8 cellular contexts compared by ENCODE assay signal in the genomic region with DNA sequence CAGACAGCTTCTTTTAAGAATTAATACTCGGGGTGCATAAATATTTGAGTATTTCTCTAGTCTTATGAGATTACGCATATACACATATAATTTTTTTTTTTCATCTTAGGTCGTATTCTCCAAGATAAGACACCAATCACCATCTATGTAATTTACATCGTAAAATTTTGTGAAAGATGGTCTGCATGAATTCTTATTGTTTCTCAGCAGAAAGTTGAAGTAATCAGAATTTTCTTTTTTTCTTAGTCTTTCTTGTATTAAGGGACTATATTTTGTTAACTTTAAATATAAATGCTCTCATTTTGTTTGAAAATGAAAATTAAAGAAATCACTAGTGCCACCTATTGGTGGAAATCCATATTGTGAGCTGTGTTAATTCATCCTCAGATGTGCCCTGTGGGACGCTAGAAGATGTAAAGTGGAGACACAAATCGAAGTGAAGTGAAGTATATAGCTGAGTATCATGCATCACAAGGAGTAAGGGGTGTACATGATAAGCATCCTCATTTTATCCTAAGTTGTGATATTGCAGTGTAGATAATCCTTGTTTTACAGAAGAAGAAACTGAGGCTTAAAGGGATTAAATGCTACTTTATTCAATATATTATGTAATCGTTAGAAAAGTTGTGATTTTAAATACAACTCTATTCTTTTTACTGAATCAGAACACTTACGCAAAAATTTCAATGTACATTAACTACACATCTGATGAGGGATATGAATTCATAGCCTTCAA.
A peak's percentile ranks its signal among the peaks of the same experiment; 100 is the strongest.
DNase-seq lines count a peak whose midpoint lies in the region; ATAC-seq and TF ChIP-seq lines count a peak whose summit lies in the region.

No MANE protein-coding gene starts in this region.

- H3K4me3 ChIP-seq in KMS-11 (IDR thresholded peaks at IDR 0.05; ENCODE audit: insufficient read depth, low read depth, low read length) (no peak overlapping the region), adrenal gland (no peak overlapping the region), liver (ENCODE audit: low read depth in 1 of 3, low read length in 3 of 3) (no peak overlapping the region)

- no peaks in the 10 kb centered on the region for H3K9me3 ChIP-seq in adrenal gland (replicated peaks in 1 of 3)
- no peaks in the 10 kb centered on the region for H3K9me3 ChIP-seq in liver (ENCODE audit: control insufficient read depth in 4 of 4, low read length in 3 of 4)

- no peak for TF ChIP-seq POLR2A in adrenal gland (IDR thresholded peaks at IDR 0.05)

- no peak overlapping the region for H3K27ac ChIP-seq in KMS-11
- H3K27ac ChIP-seq in adrenal gland = no peak overlapping the region
- no peak overlapping the region for H3K27ac ChIP-seq in liver (ENCODE audit: low read depth in 1 of 2, low read length in 2 of 2)

- ATAC-seq in GM18858 (IDR thresholded peaks at IDR 0.05; ENCODE audit: unreplicated experiment) = no peak

- WGBS in adrenal gland, 4 donors = 45 to 52% (median 48%) methylated on average over 8 of the region's 8 CpGs
- 41% methylated on average over 8 of the region's 8 CpGs for WGBS in liver

- no peak overlapping the region for H2AFZ ChIP-seq in KMS-11 (ENCODE audit: low read depth)

- H3K36me3 ChIP-seq in KMS-11 (ENCODE audit: insufficient read depth) (no peaks in the 10 kb centered on the region), adrenal gland (replicated peaks in 1 of 2) (no peaks in the 10 kb centered on the region), liver (ENCODE audit: control insufficient read depth in 4 of 4, insufficient read depth in 3 of 4, low read depth in 1 of 4, low read length in 3 of 4) (no peaks in the 10 kb centered on the region)

- DNase-seq in DMS153 treated with DMSO at 0.1 percent for 48 hours (lab: John Stamatoyannopoulos, UW; ENCODE audit: unreplicated experiment) (peak; percentile 10), DMS153 (lab: John Stamatoyannopoulos, UW) (no peak), adrenal gland (no peak), ecto neural progenitor cell (ENCODE audit: low spot score) (no peak), mesenteric fat pad (ENCODE audit: low spot score) (no peak)

- intact Hi-C loops in adrenal gland (cut with DNase I) = no loop called here

- peak; percentile 61 to 69 for TF ChIP-seq RAD21 in liver (IDR thresholded peaks at IDR 0.05)

- H3K27me3 ChIP-seq in KMS-11 (ENCODE audit: insufficient read depth, low read depth) (no peaks in the 10 kb centered on the region), adrenal gland (no peaks in the 10 kb centered on the region), liver (ENCODE audit: control insufficient read depth in 4 of 4, insufficient read depth in 4 of 4, low read length in 3 of 4) (no peaks in the 10 kb centered on the region)

- H3K79me2 ChIP-seq in KMS-11 (ENCODE audit: insufficient read depth, low read depth) = no peaks in the 10 kb centered on the region

- TF ChIP-seq CTCF in KMS-11 (conservative IDR thresholded peaks at IDR 0.05; ENCODE audit: low read depth, low read length) (peak; percentile 44), adrenal gland (IDR thresholded peaks at IDR 0.05) (peak; percentile 44 to 67 (median 52)), liver (IDR thresholded peaks at IDR 0.05; ENCODE audit: low read depth, low read length, missing input control) (peak; percentile 56)

- peaks cover 4% of the 10 kb centered on the region for H3K4me1 ChIP-seq in KMS-11 (ENCODE audit: low read depth, poor library complexity, severe bottlenecking)
- H3K4me1 ChIP-seq in adrenal gland (replicated peaks in 1 of 2) = no peaks in the 10 kb centered on the region
- peaks cover 0 to 1% (median 0%) of the 10 kb centered on the region in 4 donors for H3K4me1 ChIP-seq in liver (ENCODE audit: control insufficient read depth in 4 of 4, insufficient read depth in 4 of 4, low read length in 3 of 4)

- H4K20me1 ChIP-seq in KMS-11 (ENCODE audit: insufficient read depth) = no peaks in the 10 kb centered on the region

- no peak overlapping the region for H3K9ac ChIP-seq in KMS-11
- no peak overlapping the region for H3K9ac ChIP-seq in liver (ENCODE audit: low read depth in 1 of 2, low read length in 2 of 2)

- H3K4me2 ChIP-seq in KMS-11 = no peak overlapping the region

TF ChIP-seq in liver, 16 proteins besides CTCF, POLR2A, EP300 and RAD21:
- no peak for TF ChIP-seq NR2F2 (IDR thresholded peaks at IDR 0.05)
- no peak for TF ChIP-seq MAX (IDR thresholded peaks at IDR 0.05)
- TF ChIP-seq JUND (IDR thresholded peaks at IDR 0.05) = no peak
- TF ChIP-seq ATF3 (IDR thresholded peaks at IDR 0.05) = no peak
- no peak for TF ChIP-seq EGR1 (IDR thresholded peaks at IDR 0.05; ENCODE audit: low read depth in 2 of 2)
- TF ChIP-seq GABPA (IDR thresholded peaks at IDR 0.05 in 1 of 2, conservative IDR thresholded peaks at IDR 0.05 in 1 of 2) = no peak
- no peak for TF ChIP-seq YY1 (IDR thresholded peaks at IDR 0.05)
- TF ChIP-seq, protein P1, sequence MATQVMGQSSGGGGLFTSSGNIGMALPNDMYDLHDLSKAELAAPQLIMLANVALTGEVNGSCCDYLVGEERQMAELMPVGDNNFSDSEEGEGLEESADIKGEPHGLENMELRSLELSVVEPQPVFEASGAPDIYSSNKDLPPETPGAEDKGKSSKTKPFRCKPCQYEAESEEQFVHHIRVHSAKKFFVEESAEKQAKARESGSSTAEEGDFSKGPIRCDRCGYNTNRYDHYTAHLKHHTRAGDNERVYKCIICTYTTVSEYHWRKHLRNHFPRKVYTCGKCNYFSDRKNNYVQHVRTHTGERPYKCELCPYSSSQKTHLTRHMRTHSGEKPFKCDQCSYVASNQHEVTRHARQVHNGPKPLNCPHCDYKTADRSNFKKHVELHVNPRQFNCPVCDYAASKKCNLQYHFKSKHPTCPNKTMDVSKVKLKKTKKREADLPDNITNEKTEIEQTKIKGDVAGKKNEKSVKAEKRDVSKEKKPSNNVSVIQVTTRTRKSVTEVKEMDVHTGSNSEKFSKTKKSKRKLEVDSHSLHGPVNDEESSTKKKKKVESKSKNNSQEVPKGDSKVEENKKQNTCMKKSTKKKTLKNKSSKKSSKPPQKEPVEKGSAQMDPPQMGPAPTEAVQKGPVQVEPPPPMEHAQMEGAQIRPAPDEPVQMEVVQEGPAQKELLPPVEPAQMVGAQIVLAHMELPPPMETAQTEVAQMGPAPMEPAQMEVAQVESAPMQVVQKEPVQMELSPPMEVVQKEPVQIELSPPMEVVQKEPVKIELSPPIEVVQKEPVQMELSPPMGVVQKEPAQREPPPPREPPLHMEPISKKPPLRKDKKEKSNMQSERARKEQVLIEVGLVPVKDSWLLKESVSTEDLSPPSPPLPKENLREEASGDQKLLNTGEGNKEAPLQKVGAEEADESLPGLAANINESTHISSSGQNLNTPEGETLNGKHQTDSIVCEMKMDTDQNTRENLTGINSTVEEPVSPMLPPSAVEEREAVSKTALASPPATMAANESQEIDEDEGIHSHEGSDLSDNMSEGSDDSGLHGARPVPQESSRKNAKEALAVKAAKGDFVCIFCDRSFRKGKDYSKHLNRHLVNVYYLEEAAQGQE (IDR thresholded peaks at IDR 0.05) = no peak
- no peak for TF ChIP-seq HNF4G (IDR thresholded peaks at IDR 0.05)
- no peak for TF ChIP-seq SP1 (IDR thresholded peaks at IDR 0.05)
- no peak for TF ChIP-seq TAF1 (conservative IDR thresholded peaks at IDR 0.05)
- TF ChIP-seq, protein P2, sequence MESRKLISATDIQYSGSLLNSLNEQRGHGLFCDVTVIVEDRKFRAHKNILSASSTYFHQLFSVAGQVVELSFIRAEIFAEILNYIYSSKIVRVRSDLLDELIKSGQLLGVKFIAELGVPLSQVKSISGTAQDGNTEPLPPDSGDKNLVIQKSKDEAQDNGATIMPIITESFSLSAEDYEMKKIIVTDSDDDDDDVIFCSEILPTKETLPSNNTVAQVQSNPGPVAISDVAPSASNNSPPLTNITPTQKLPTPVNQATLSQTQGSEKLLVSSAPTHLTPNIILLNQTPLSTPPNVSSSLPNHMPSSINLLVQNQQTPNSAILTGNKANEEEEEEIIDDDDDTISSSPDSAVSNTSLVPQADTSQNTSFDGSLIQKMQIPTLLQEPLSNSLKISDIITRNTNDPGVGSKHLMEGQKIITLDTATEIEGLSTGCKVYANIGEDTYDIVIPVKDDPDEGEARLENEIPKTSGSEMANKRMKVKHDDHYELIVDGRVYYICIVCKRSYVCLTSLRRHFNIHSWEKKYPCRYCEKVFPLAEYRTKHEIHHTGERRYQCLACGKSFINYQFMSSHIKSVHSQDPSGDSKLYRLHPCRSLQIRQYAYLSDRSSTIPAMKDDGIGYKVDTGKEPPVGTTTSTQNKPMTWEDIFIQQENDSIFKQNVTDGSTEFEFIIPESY (IDR thresholded peaks at IDR 0.05) = no peak
- TF ChIP-seq FOXA2 (IDR thresholded peaks at IDR 0.05) = no peak
- TF ChIP-seq FOXA1 (IDR thresholded peaks at IDR 0.05) = no peak
- no peak for TF ChIP-seq RXRA (IDR thresholded peaks at IDR 0.05)
- TF ChIP-seq HNF4A (conservative IDR thresholded peaks at IDR 0.05) = no peak
